14 cellular contexts compared by ENCODE assay signal in genomic region chr7:44163591-44163990, GRCh38. TPM values are rescaled to one million over a fixed set of nuclear protein-coding genes. Genes with fewer than 3 reads are reported as not detected.
DNase-seq lines count a peak whose midpoint lies in the region; ATAC-seq and TF ChIP-seq lines count a peak whose summit lies in the region.
"Had no signal": no experiment of that assay in that cellular context is flagged by ENCODE, and none has a peak within 500 bp of the region (broad histone marks: within the 10 kb centered on the region; RNA-seq: fewer than 3 reads in every experiment).

No MANE protein-coding gene starts in this region.

- ATAC-seq in SK-N-SH treated with all-trans-retinoic acid at 6 μM for 48 hours: peak; percentile 99
- no peak for ATAC-seq in left cardiac atrium
- ATAC-seq in HG03139 (IDR thresholded peaks at IDR 0.05; ENCODE audit: unreplicated experiment): no peak
- ATAC-seq: activated naive CD8-positive, alpha-beta T cell treated with anti-CD3 and anti-CD28 coated beads, Interleukin-2, amount 50 U/mL, for 24 hours; gastroesophageal sphincter; mucosa of descending colon had no signal

- intact Hi-C loops in left cardiac atrium (cut with DNase I): no loop called here

- DNase-seq in NCI-H2107 treated with DMSO at 0.1 percent for 48 hours (lab: John Stamatoyannopoulos, UW; ENCODE audit: unreplicated experiment) (peak; percentile 88), NCI-H2107 (lab: John Stamatoyannopoulos, UW) (no peak), fibroblast of peridontal ligament (ENCODE audit: extremely low read depth) (peak; percentile 98), stromal cell of bone marrow (ENCODE audit: low read depth) (peak; percentile 79), left cardiac atrium (no peak), NCI-H510A (lab: John Stamatoyannopoulos, UW) (no peak)
- DNase-seq: activated naive CD8-positive, alpha-beta T cell treated with anti-CD3 and anti-CD28 coated beads, Interleukin-2, amount 50 U/mL, for 24 hours; mucosa of descending colon; NCI-H2029; spleen had no signal

TF ChIP-seq in SK-N-SH treated with all-trans-retinoic acid at 6 μM for 48 hours, 23 proteins besides CTCF, POLR2A, EP300 and RAD21:
- TF ChIP-seq CSDC2 (CRISPR knock-in tag; IDR thresholded peaks at IDR 0.05): 0 out of 2 replicates have a peak, but pooled peaks have one; percentile 23
- TF ChIP-seq RARB (CRISPR knock-in tag; IDR thresholded peaks at IDR 0.05): no peak

RNA-seq across cellular contexts. Expression of gene MYL7, which starts 22.5 kb away (rescaled TPM):
- over 10,000 TPM; 20,486 to 20,690 TPM for total RNA-seq in left cardiac atrium
- total RNA-seq: activated CD8-positive, alpha-beta memory T cell treated with anti-CD3 and anti-CD28 coated beads for 36 hours; gastroesophageal sphincter had no signal

RNA-seq across cellular contexts. Expression of gene GCK, which starts 25.6 kb away (rescaled TPM):
- total RNA-seq in left cardiac atrium: 1 to 10 TPM; 3.1 to 5.6 TPM

RNA-seq across cellular contexts. Expression of gene YKT6, which starts 37.2 kb away (rescaled TPM):
- 10 to 100 TPM; 51.5 to 62.1 TPM for total RNA-seq in left cardiac atrium

RNA-seq across cellular contexts. Expression of gene POLD2, which starts 40.2 kb away (rescaled TPM):
- 10 to 100 TPM; 95.8 to 98.9 TPM for total RNA-seq in left cardiac atrium

RNA-seq across cellular contexts. Expression of gene AEBP1, which starts 59.4 kb away (rescaled TPM):
- total RNA-seq in left cardiac atrium: 100 to 1,000 TPM in 1 of 2 donors, 10 to 100 TPM in 1; 65.0 to 117 TPM

Comparison
In these comparisons a context has a peak if more than half of its experiments do, and no peak if none do; other contexts are left out.
1. DNase-seq: peak in NCI-H2107 treated with DMSO at 0.1 percent for 48 hours (single experiment), fibroblast of peridontal ligament (single experiment) and stromal cell of bone marrow (single experiment); none in NCI-H2107 (single experiment), left cardiac atrium (single experiment) and NCI-H510A (single experiment).